Comparison of ENCODE assay signal across 26 cellular contexts in the genomic region with DNA sequence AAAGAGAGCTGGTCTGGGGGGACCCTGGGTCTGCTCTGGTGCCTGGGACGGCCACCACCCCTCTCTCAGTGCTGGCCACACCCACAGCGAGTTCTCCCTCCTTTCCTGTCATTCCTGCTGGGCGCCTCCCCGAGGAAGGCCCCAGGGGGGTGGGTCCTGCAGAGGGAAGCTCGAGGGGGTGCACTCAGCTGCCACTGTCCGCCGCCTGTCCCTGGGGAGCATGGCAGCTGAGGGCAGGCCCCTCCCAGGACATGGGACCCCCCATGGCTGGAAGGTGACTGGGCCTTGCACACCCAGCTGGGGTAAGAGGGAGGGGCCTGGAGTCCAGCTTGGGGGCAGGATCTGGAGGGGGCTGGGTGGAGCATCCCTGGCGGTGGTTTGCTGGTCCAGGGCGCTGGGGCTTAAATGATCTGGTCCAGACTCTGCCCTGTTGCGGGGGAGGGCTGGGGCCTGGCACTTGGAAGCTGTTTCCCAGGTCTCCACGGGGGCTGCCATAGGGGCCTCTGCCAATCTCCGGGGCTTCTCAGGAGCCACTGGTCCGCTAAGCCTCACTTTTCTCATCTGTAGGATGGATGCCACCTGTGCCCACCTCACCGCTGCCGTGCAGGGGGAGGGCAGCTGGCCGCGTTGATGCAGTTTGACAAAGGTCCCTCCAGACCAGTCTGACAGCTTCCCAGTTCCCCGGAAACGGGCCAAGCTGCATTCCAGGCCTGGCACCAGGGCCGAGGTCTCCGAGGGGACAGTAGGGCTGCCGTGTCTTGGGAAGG. TPM values are rescaled to one million over a fixed set of nuclear protein-coding genes. Genes with fewer than 3 reads are reported as not detected.
DNase-seq lines count a peak whose midpoint lies in the region; ATAC-seq and TF ChIP-seq lines count a peak whose summit lies in the region.
"Had no signal": no experiment of that assay in that cellular context is flagged by ENCODE, and none has a peak within 500 bp of the region (broad histone marks: within the 10 kb centered on the region; RNA-seq: fewer than 3 reads in every experiment).

No MANE protein-coding gene starts in this region.

- no peaks in the 10 kb centered on the region for H3K36me3 ChIP-seq in heart left ventricle
- H3K36me3 ChIP-seq in left ventricle myocardium inferior = no peaks in the 10 kb centered on the region
- no peaks in the 10 kb centered on the region; the same call in 1 of the 2 replicates for H3K36me3 ChIP-seq in PC-3 (ENCODE audit: low read depth, low read length)
- no peaks in the 10 kb centered on the region for H3K36me3 ChIP-seq in right lobe of liver
- H3K36me3 ChIP-seq: ovary, SJSA1 had no signal

- CTCF ChIA-PET in PC-3 (lab: Charles Lee) = interaction anchor here (1.0 kb wide), 1 partner anchor 128 kb away, joined by 3 read pairs; the partner anchor contains the start of genes SURF1 and SURF2

- POLR2A ChIA-PET in PC-3 (lab: Charles Lee; ENCODE audit: unreplicated experiment) = no interaction called here

- peak in 3 of 5 donors; percentile 18 to 69 (median 22) for DNase-seq in heart left ventricle
- DNase-seq in left ventricle myocardium inferior = no peak
- peak; percentile 68 for DNase-seq in PC-3
- DNase-seq in right lobe of liver = peak in 2 of 3 donors; percentile 16 to 56
- DNase-seq in ureter (ENCODE audit: low spot score) = peak; percentile 85
- DNase-seq in DMS 273 (lab: John Stamatoyannopoulos, UW; ENCODE audit: unreplicated experiment) = no peak
- no peak for DNase-seq in NAMALWA (ENCODE audit: low spot score)
- DNase-seq: activated CD4-positive, alpha-beta memory T cell treated with anti-CD3 and anti-CD28 coated beads for 36 hours; activated CD4-positive, CD25-positive, alpha-beta regulatory T cell; activated naive CD4-positive, alpha-beta T cell treated with Interleukin-2 at 50 U/mL for 16 hours; activated T-cell treated with anti-CD3 and anti-CD28 coated beads for 4 hours; DND-41; hippocampal formation; mammary epithelial cell; NCI-H1105; NCI-H524 treated with DMSO at 0.1 percent for 48 hours; stimulated activated CD4-positive, alpha-beta T cell treated with anti-CD3 and anti-CD28 coated beads, Interleukin-1b, Interleukin-23, amount 100 ng/mL, for 48 hours; stimulated activated naive B cell treated with anti-CD40 and anti-IgM and Interleukin-4, amounts not matched to agents 10 μg/mL and 1 μg/mL and 100 μg/mL, for 72 hours had no signal

- ATAC-seq in heart left ventricle = no peak
- 0 out of 2 replicates have a peak, but pooled peaks have one; percentile 25 for ATAC-seq in PC-3
- ATAC-seq in right lobe of liver = no peak
- no peak for ATAC-seq in GM21528 (IDR thresholded peaks at IDR 0.05; ENCODE audit: low FRiP score, unreplicated experiment)
- ATAC-seq: naive thymus-derived CD8-positive, alpha-beta T cell had no signal

- TF ChIP-seq POLR2A in heart left ventricle (IDR thresholded peaks at IDR 0.05) (no peak), right lobe of liver (IDR thresholded peaks at IDR 0.05) (no peak)

- no peak overlapping the region for H3K9ac ChIP-seq in PC-3 (ENCODE audit: low read length)

- no peaks in the 10 kb centered on the region for H3F3A ChIP-seq in PC-3 (ENCODE audit: low read length, unreplicated experiment)

- H3K9me2 ChIP-seq in PC-3 (replicated peaks; ENCODE audit: low read length) = no peaks in the 10 kb centered on the region

- H3K27me3 ChIP-seq in heart left ventricle (peaks cover 0 to 4% (median 0%) of the 10 kb centered on the region in 9 donors), left ventricle myocardium inferior (ENCODE audit: low read depth) (peaks cover 30% of the 10 kb centered on the region), PC-3 (ENCODE audit: low read length) (no peaks in the 10 kb centered on the region), right lobe of liver (no peaks in the 10 kb centered on the region)
- H3K27me3 ChIP-seq: ovary, SJSA1 had no signal

- TF ChIP-seq CTCF in heart left ventricle (IDR thresholded peaks at IDR 0.05) (no peak), left ventricle myocardium inferior (IDR thresholded peaks at IDR 0.05; ENCODE audit: borderline replicate concordance) (no peak), PC-3 (conservative IDR thresholded peaks at IDR 0.05; ENCODE audit: low read depth, low read length) (no peak), right lobe of liver (IDR thresholded peaks at IDR 0.05) (no peak)

- intact Hi-C loops in heart left ventricle (cut with DNase I) (loop anchor here in 7 of 10 donors (2.0 to 10.0 kb wide), 9 partner anchors 63 to 463 kb away; partner anchors contain the start of genes ADAMTS13 (in 1 of the 7), MED22 (in 1 of the 7), RPL7A (in 1 of the 7) and SURF1 (in 1 of the 7)), left ventricle myocardium inferior (cut with micrococcal nuclease) (loop anchor here (5.0 to 10.0 kb wide), 2 partner anchors 78 to 300 kb away; no protein-coding TSS in a partner anchor), PC-3 (cut with micrococcal nuclease) (loop anchor here (5.0 kb wide), 2 partner anchors 128 to 298 kb away; partner anchors contain the start of genes SURF1 and SURF2), right lobe of liver (cut with DNase I) (loop anchor here (5.0 to 10.0 kb wide), 5 partner anchors 78 to 300 kb away; partner anchors contain the start of genes MED22 (in 1 of the 2) and RPL7A (in 1 of the 2))

- no peaks in the 10 kb centered on the region for H3K79me2 ChIP-seq in PC-3 (ENCODE audit: low read length)

- peaks cover 0 to 14% (median 2%) of the 10 kb centered on the region in 12 donors for H3K4me1 ChIP-seq in heart left ventricle
- peaks cover 1% of the 10 kb centered on the region for H3K4me1 ChIP-seq in left ventricle myocardium inferior
- H3K4me1 ChIP-seq in PC-3 (ENCODE audit: insufficient read depth, low read length) = peaks cover 16% of the 10 kb centered on the region
- H3K4me1 ChIP-seq in right lobe of liver = no peaks in the 10 kb centered on the region

- no peak overlapping the region for H3K27ac ChIP-seq in heart left ventricle
- H3K27ac ChIP-seq in left ventricle myocardium inferior (replicated peaks) = no peak overlapping the region
- H3K27ac ChIP-seq in PC-3 (ENCODE audit: low read length) = no peak overlapping the region
- no peak overlapping the region for H3K27ac ChIP-seq in right lobe of liver
- H3K27ac ChIP-seq: ovary, SJSA1 had no signal

- H3K4me3 ChIP-seq in heart left ventricle = no peak overlapping the region
- H3K4me3 ChIP-seq in left ventricle myocardium inferior = no peak overlapping the region
- H3K4me3 ChIP-seq in PC-3 (ENCODE audit: low read length) = no peak overlapping the region
- H3K4me3 ChIP-seq in right lobe of liver = no peak overlapping the region
- H3K4me3 ChIP-seq: ovary, SJSA1 had no signal

- peak overlapping the region; percentile 56 for H3K4me2 ChIP-seq in PC-3 (ENCODE audit: low read length)

- H4K20me1 ChIP-seq in PC-3 (ENCODE audit: low read length) = no peaks in the 10 kb centered on the region

- no TSS peak for BruUV-seq in PC-3 (replicated peaks; lab: Mats Ljungman, UMichigan)

- 69 to 72% (median 71%) methylated on average over 17 to 22 of the region's 22 CpGs for WGBS in heart left ventricle, 4 donors
- WGBS in right lobe of liver (ENCODE audit: insufficient coverage, low coverage, low lambda C conversion rate, missing lambda C conversion rate) = 37% methylated on average over 2 of the region's 22 CpGs

- no peaks in the 10 kb centered on the region for H3K9me3 ChIP-seq in heart left ventricle
- H3K9me3 ChIP-seq in left ventricle myocardium inferior (replicated peaks) = no peaks in the 10 kb centered on the region
- no peaks in the 10 kb centered on the region for H3K9me3 ChIP-seq in PC-3 (ENCODE audit: low read length)
- H3K9me3 ChIP-seq in right lobe of liver = no peaks in the 10 kb centered on the region
- H3K9me3 ChIP-seq: ovary, SJSA1 had no signal

- peak overlapping the region; percentile 57 for H2AFZ ChIP-seq in PC-3 (ENCODE audit: low read length)

RNA-seq across cellular contexts. Expression of gene SLC2A6, which starts 6.0 kb away (rescaled TPM):
- total RNA-seq in heart left ventricle (10 to 100 TPM in 1 of 9 donors, 1 to 10 TPM in 8; 1.8 to 10.4 (median 3.2) TPM), left ventricle myocardium inferior (2.0 TPM), PC-3 (2014; rRNA removed) (20.5 and 21.7 TPM in 2 replicates), right lobe of liver (1 to 10 TPM in 5 of 6 experiments, under 1 TPM in 1; 0.88 to 6.8 (median 2.8) TPM), ureter (19.6 TPM)
- 1 to 10 TPM; 2.7 to 4.9 TPM for polyA plus RNA-seq in heart left ventricle

RNA-seq across cellular contexts. Expression of gene CACFD1, which starts 25.1 kb away (rescaled TPM):
- 10 to 100 TPM in 7 of 9 donors, 1 to 10 TPM in 2; 8.0 to 15.3 (median 11.6) TPM for total RNA-seq in heart left ventricle
- polyA plus RNA-seq in heart left ventricle = 10 to 100 TPM; 10.9 to 21.9 TPM
- total RNA-seq in left ventricle myocardium inferior = 11.5 TPM
- 7.5 and 10.0 TPM in 2 replicates for total RNA-seq in PC-3 (2014; rRNA removed)
- 10 to 100 TPM; 23.5 to 39.8 (median 32.9) TPM for total RNA-seq in right lobe of liver
- 24.9 TPM for total RNA-seq in ureter

RNA-seq across cellular contexts. Expression of gene MYMK, which starts 39.9 kb away (rescaled TPM):
- total RNA-seq in heart left ventricle (not detected), left ventricle myocardium inferior (not detected), PC-3 (2014; rRNA removed) (not detected in 2 replicates), right lobe of liver (not detected), ureter (not detected)
- polyA plus RNA-seq in heart left ventricle = not detected
- total RNA-seq: activated CD4-positive, alpha-beta memory T cell treated with anti-CD3 and anti-CD28 coated beads for 36 hours; CD8-positive, alpha-beta memory T cell; fibroblast of villous mesenchyme; H4; mammary epithelial cell; naive thymus-derived CD8-positive, alpha-beta T cell; ovary; SJSA1; T-helper 2 cell treated with Interferon-gamma antibody and Interleukin-4, amounts not matched to agents 100 ng/mL and 5 ng/mL, for 36 hours had no signal
- polyA plus RNA-seq: CD8-positive, alpha-beta memory T cell; mammary epithelial cell; naive thymus-derived CD8-positive, alpha-beta T cell; ovary had no signal

RNA-seq across cellular contexts. Expression of gene ADAMTSL2, which starts 49.6 kb away (rescaled TPM):
- total RNA-seq in heart left ventricle = 1 to 10 TPM; 2.3 to 5.1 (median 4.2) TPM
- 1 to 10 TPM; 2.3 to 3.5 TPM for polyA plus RNA-seq in heart left ventricle
- 6.0 TPM for total RNA-seq in left ventricle myocardium inferior
- not detected in 2 replicates for total RNA-seq in PC-3 (2014; rRNA removed)
- total RNA-seq in right lobe of liver = 10 to 100 TPM in 3 of 6 experiments, 1 to 10 TPM in 3; 9.2 to 24.8 (median 12.7) TPM
- 8.8 TPM for total RNA-seq in ureter
- total RNA-seq: CD8-positive, alpha-beta memory T cell; H4; SJSA1; T-helper 2 cell treated with Interferon-gamma antibody and Interleukin-4, amounts not matched to agents 100 ng/mL and 5 ng/mL, for 36 hours had no signal
- polyA plus RNA-seq: CD8-positive, alpha-beta memory T cell; mammary epithelial cell had no signal

Comparison
In these comparisons a context has a peak if more than half of its experiments do, and no peak if none do; other contexts are left out.
1. DNase-seq: peak in heart left ventricle (3 of 5), PC-3 (single experiment), right lobe of liver (2 of 3) and ureter (single experiment); none in left ventricle myocardium inferior (single experiment), DMS 273 (single experiment) and NAMALWA (single experiment).